11 cellular contexts compared by ENCODE assay signal in the genomic region with DNA sequence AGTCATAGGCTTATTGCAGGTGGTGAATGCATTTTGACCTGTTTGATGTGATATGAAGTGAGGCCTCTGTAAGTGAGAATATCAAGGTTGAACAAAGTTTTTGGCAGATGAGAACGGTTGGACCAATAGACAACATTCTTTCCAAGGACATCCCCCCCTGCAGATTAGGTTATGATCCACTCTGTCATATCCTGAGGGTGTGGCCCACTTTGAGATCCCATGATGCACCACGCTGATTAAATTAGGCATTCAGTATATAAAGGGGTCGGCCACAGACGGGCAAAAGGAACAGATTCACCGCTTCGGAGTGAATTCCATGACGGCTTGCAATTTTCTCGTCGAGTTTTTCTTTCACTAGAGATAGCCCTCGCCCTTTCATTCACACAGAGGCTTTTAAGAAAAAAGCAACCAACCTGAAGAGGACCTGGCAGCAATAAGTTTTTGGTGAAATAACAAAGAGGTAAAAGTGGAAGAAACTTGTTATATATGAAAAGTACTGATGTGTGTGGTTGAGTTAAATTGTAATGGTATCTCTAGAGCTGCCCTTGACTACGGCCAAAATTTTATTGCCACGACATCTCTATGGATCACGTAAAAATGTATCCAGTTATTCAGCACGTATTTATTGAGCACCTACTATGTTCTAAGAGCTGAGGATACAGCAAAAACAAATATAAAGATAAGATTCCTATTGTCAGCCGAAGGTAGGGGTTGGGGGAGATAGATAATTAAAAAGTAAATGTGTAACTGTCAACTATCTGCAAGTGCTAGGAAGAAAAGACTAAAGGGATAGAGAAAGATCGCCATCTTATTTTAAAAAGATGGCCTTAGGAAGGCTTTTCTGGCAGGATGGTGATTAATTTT. TPM values are rescaled to one million over a fixed set of nuclear protein-coding genes. Genes with fewer than 3 reads are reported as not detected.
DNase-seq lines count a peak whose midpoint lies in the region; FAIRE-seq and TF ChIP-seq lines count a peak whose summit lies in the region.
"Had no signal": no experiment of that assay in that cellular context is flagged by ENCODE, and none has a peak within 500 bp of the region (broad histone marks: within the 10 kb centered on the region; RNA-seq: fewer than 3 reads in every experiment).

No MANE protein-coding gene starts in this region.

- no peak overlapping the region for H3K4me2 ChIP-seq in astrocyte (ENCODE audit: low read length)

- no peaks in the 10 kb centered on the region for H3K27me3 ChIP-seq in astrocyte (ENCODE audit: insufficient read depth, low read length)

- DNase-seq in activated naive CD8-positive, alpha-beta T cell treated with anti-CD3 and anti-CD28 coated beads for 36 hours: no peak
- peak; percentile 75 for DNase-seq in NAMALWA (ENCODE audit: low spot score)
- DNase-seq in astrocyte (ENCODE audit: low read depth): no peak
- peak; percentile 27 for DNase-seq in urothelium cell line (ENCODE audit: low spot score)
- DNase-seq in chondrocyte (ENCODE audit: low spot score): no peak
- no peak for DNase-seq in activated gamma-delta T cell (lab: John Stamatoyannopoulos, UW)
- DNase-seq in DMS53 treated with DMSO at 0.1 percent for 48 hours (lab: John Stamatoyannopoulos, UW; ENCODE audit: unreplicated experiment): no peak
- DNase-seq: NCI-H1417; NCI-H82; stimulated activated CD4-positive, alpha-beta T cell treated with anti-CD3 and anti-CD28 coated beads, Interleukin-12 subunit alpha, Interleukin-12 subunit beta, amount 100 ng/mL, for 4 hours had no signal

- peaks cover 12% of the 10 kb centered on the region for H3K36me3 Mint-ChIP-seq in activated naive CD8-positive, alpha-beta T cell
- peaks cover 24% of the 10 kb centered on the region for H3K36me3 Mint-ChIP-seq in activated naive CD8-positive, alpha-beta T cell treated with anti-CD3 and anti-CD28 coated beads for 36 hours
- H3K36me3 Mint-ChIP-seq in astrocyte (ENCODE audit: low read depth, unreplicated experiment) (peaks cover 2% of the 10 kb centered on the region), chondrocyte (ENCODE audit: low read depth) (peaks cover 4% of the 10 kb centered on the region)

- no peaks in the 10 kb centered on the region for H3K27me3 Mint-ChIP-seq in activated naive CD8-positive, alpha-beta T cell
- H3K27me3 Mint-ChIP-seq in activated naive CD8-positive, alpha-beta T cell treated with anti-CD3 and anti-CD28 coated beads for 36 hours: peaks cover 3% of the 10 kb centered on the region
- H3K27me3 Mint-ChIP-seq in astrocyte (ENCODE audit: low read depth, unreplicated experiment) (no peaks in the 10 kb centered on the region), chondrocyte (ENCODE audit: low read depth) (no peaks in the 10 kb centered on the region)

- peaks cover 33% of the 10 kb centered on the region for H3K79me2 ChIP-seq in astrocyte (ENCODE audit: insufficient read depth, low read length)

- no peak overlapping the region for H3K9ac ChIP-seq in astrocyte (ENCODE audit: low read length)

- no peak for FAIRE-seq in astrocyte (lab: Jason Lieb, UNC)
- FAIRE-seq in urothelium cell line (lab: Jason Lieb, UNC): no peak

- no peak for TF ChIP-seq CTCF in astrocyte (IDR thresholded peaks at IDR 0.05; ENCODE audit: insufficient read depth, low read depth, low read length)
- TF ChIP-seq CTCF in chondrocyte (IDR thresholded peaks at IDR 0.05): no peak

- H3K36me3 ChIP-seq in astrocyte (ENCODE audit: insufficient read depth, low read length): no peaks in the 10 kb centered on the region

- H3K4me3 ChIP-seq in astrocyte (ENCODE audit: insufficient read depth, low read depth, low read length): no peak overlapping the region

- no peaks in the 10 kb centered on the region for H3K9me3 ChIP-seq in astrocyte (ENCODE audit: insufficient read depth, low read depth, low read length)

- no peaks in the 10 kb centered on the region for H3K9me3 Mint-ChIP-seq in activated naive CD8-positive, alpha-beta T cell (ENCODE audit: low read depth)
- no peaks in the 10 kb centered on the region for H3K9me3 Mint-ChIP-seq in activated naive CD8-positive, alpha-beta T cell treated with anti-CD3 and anti-CD28 coated beads for 36 hours
- H3K9me3 Mint-ChIP-seq in astrocyte (ENCODE audit: unreplicated experiment): no peaks in the 10 kb centered on the region
- H3K9me3 Mint-ChIP-seq in chondrocyte (ENCODE audit: low read depth): no peaks in the 10 kb centered on the region

- H3K4me1 Mint-ChIP-seq in activated naive CD8-positive, alpha-beta T cell (ENCODE audit: low read depth): peaks cover 18% of the 10 kb centered on the region
- peaks cover 13% of the 10 kb centered on the region for H3K4me1 Mint-ChIP-seq in activated naive CD8-positive, alpha-beta T cell treated with anti-CD3 and anti-CD28 coated beads for 36 hours
- peaks cover 4% of the 10 kb centered on the region for H3K4me1 Mint-ChIP-seq in astrocyte (ENCODE audit: low read depth, unreplicated experiment)
- H3K4me1 Mint-ChIP-seq in chondrocyte (ENCODE audit: low read depth): peaks cover 16% of the 10 kb centered on the region

- H2AFZ ChIP-seq in astrocyte (ENCODE audit: low read depth, low read length): no peak overlapping the region

- peaks cover 16% of the 10 kb centered on the region for H3K4me1 ChIP-seq in astrocyte (ENCODE audit: insufficient read depth, low read length)

- no peak overlapping the region for H3K27ac Mint-ChIP-seq in activated naive CD8-positive, alpha-beta T cell
- no peak overlapping the region for H3K27ac Mint-ChIP-seq in activated naive CD8-positive, alpha-beta T cell treated with anti-CD3 and anti-CD28 coated beads for 36 hours
- H3K27ac Mint-ChIP-seq in astrocyte (ENCODE audit: unreplicated experiment) (peak overlapping the region; percentile 38), chondrocyte (ENCODE audit: unreplicated experiment) (no peak overlapping the region)

- peaks cover 29% of the 10 kb centered on the region for H4K20me1 ChIP-seq in astrocyte (ENCODE audit: insufficient read depth, low read length)

- peak overlapping the region; percentile 58 for H3K4me3 Mint-ChIP-seq in activated naive CD8-positive, alpha-beta T cell
- no peak overlapping the region for H3K4me3 Mint-ChIP-seq in activated naive CD8-positive, alpha-beta T cell treated with anti-CD3 and anti-CD28 coated beads for 36 hours
- H3K4me3 Mint-ChIP-seq in astrocyte (ENCODE audit: unreplicated experiment): peak overlapping the region; percentile 1
- no peak overlapping the region for H3K4me3 Mint-ChIP-seq in chondrocyte (ENCODE audit: unreplicated experiment)

- no peak overlapping the region for H3K27ac ChIP-seq in astrocyte (ENCODE audit: low read depth, low read length)

RNA-seq across cellular contexts. Expression of gene RBBP6, which starts 1.7 kb away (rescaled TPM):
- total RNA-seq in activated naive CD8-positive, alpha-beta T cell treated with anti-CD3 and anti-CD28 coated beads for 36 hours: 10 to 100 TPM; 65.1 to 66.4 TPM
- total RNA-seq in astrocyte: 42.3 and 44.8 TPM in 2 replicates
- 30.9 to 40.8 TPM (median 33.0 TPM) in 3 replicates for total RNA-seq in chondrocyte

Comparison
In these comparisons a context has a peak if more than half of its experiments do, and no peak if none do; other contexts are left out.
1. H3K4me3 Mint-ChIP-seq: peak in activated naive CD8-positive, alpha-beta T cell (single experiment) and astrocyte (single experiment); none in activated naive CD8-positive, alpha-beta T cell treated with anti-CD3 and anti-CD28 coated beads for 36 hours (single experiment) and chondrocyte (single experiment).
2. DNase-seq: peak in NAMALWA (single experiment) and urothelium cell line (single experiment); none in activated naive CD8-positive, alpha-beta T cell treated with anti-CD3 and anti-CD28 coated beads for 36 hours (single experiment), astrocyte (single experiment), chondrocyte (single experiment), activated gamma-delta T cell (single experiment) and DMS53 treated with DMSO at 0.1 percent for 48 hours (single experiment).